Comparison of ENCODE assay signal across 21 cellular contexts in the genomic region with DNA sequence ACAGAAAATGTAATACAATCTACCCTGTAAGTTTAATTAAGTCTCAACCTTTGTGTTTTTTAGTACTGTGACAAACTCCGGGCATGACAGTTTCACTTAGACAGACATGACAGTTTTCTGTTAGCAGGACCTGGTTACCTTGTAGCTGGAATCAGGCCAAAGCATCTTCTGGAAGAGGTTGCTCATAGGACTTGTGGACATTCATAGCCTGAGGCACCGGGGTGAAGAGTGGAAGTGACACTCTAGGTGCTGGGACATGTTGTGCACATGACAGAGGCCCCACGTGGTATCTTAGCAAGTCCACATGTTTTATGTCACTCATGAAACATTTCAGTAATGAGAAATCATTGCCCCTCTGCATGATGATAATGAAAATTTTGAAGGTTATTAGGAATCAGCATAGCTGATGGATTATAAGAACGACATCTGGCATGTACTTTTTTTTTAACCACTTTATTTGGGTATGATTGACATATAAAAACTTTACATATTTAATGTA.
A peak's percentile ranks its signal among the peaks of the same experiment; 100 is the strongest.
DNase-seq lines count a peak whose midpoint lies in the region; ATAC-seq, FAIRE-seq and TF ChIP-seq lines count a peak whose summit lies in the region.
"Had no signal": no experiment of that assay in that cellular context is flagged by ENCODE, and none has a peak within 500 bp of the region (broad histone marks: within the 10 kb centered on the region; RNA-seq: fewer than 3 reads in every experiment).

No MANE protein-coding gene starts in this region.

- no peaks in the 10 kb centered on the region for H4K20me1 ChIP-seq in HepG2 (ENCODE audit: insufficient read depth, low read length)
- H4K20me1 ChIP-seq: BLaER1 had no signal

- peak; percentile 8 for DNase-seq in DMS53 (lab: John Stamatoyannopoulos, UW)
- no peak for DNase-seq in DMS53 treated with DMSO at 0.1 percent for 48 hours (lab: John Stamatoyannopoulos, UW; ENCODE audit: unreplicated experiment)
- no peak for DNase-seq in HepG2 (ENCODE audit: low spot score)
- DNase-seq in right lobe of liver = no peak
- DNase-seq in RPMI8226 = peak; percentile 69
- DNase-seq in central memory CD4-positive, alpha-beta T cell = no peak
- DNase-seq: AML-193; Calu3; CD4-positive, alpha-beta memory T cell; GDM1; GOT3; H7; HFFc6 had no signal

- BruUV-seq in HepG2 (replicated peaks; lab: Mats Ljungman, UMichigan) = no TSS peak

- WGBS in HepG2 (ENCODE audit: low lambda C conversion rate) = 2% methylated on average over 4 of the region's 4 CpGs
- 51% methylated on average over 4 of the region's 4 CpGs for WGBS in right lobe of liver (ENCODE audit: insufficient coverage, low coverage, low lambda C conversion rate, missing lambda C conversion rate)

- CTCF ChIA-PET in HepG2 (lab: Yijun Ruan, JAX; ENCODE audit: low intra/inter-chr PET ratio, low total read pairs) = no interaction called here

- H2AFZ ChIP-seq in HepG2 (ENCODE audit: low read length) = no peak overlapping the region

- H3K4me1 ChIP-seq in HepG2 (ENCODE audit: insufficient read depth, low read length) (no peaks in the 10 kb centered on the region), right lobe of liver (no peaks in the 10 kb centered on the region)
- H3K4me1 ChIP-seq: A549, BLaER1 had no signal

- no peak overlapping the region for H3K9ac ChIP-seq in HepG2 (ENCODE audit: insufficient read depth, low read depth, low read length)
- H3K9ac ChIP-seq: BLaER1 had no signal

- intact Hi-C loops in HepG2 (cut with micrococcal nuclease; ENCODE audit: unreplicated experiment) = no loop called here
- intact Hi-C loops in right lobe of liver (cut with DNase I) = no loop called here

- H3K27me3 ChIP-seq in HepG2 (ENCODE audit: control insufficient read depth in 1 of 2, insufficient read depth in 2 of 2, low read length in 2 of 2) (no peaks in the 10 kb centered on the region), right lobe of liver (no peaks in the 10 kb centered on the region)
- H3K27me3 ChIP-seq: BLaER1 had no signal

- H3K4me3 ChIP-seq in HepG2 (replicated peaks in 1 of 3; ENCODE audit: insufficient read depth in 1 of 3, low read depth in 2 of 3, low read length in 3 of 3) = no peak overlapping the region
- no peak overlapping the region for H3K4me3 ChIP-seq in right lobe of liver
- H3K4me3 ChIP-seq: A549, BLaER1 had no signal

- no peak overlapping the region for H3K27ac ChIP-seq in HepG2 (ENCODE audit: extremely low read length, insufficient read depth, low read length)
- no peak overlapping the region for H3K27ac ChIP-seq in right lobe of liver
- H3K27ac ChIP-seq: 22Rv1, A549, BLaER1 had no signal

- no peak for TF ChIP-seq RAD21 in HepG2 (CRISPR knock-in tag; IDR thresholded peaks at IDR 0.05)

- no peak for TF ChIP-seq POLR2A in HepG2 (IDR thresholded peaks at IDR 0.05; ENCODE audit: insufficient read depth in 1 of 2, low read depth in 2 of 2, low read length in 2 of 2)
- no peak for TF ChIP-seq POLR2A in right lobe of liver (IDR thresholded peaks at IDR 0.05)

- FAIRE-seq in HepG2 (lab: Jason Lieb, UNC) = no peak
- FAIRE-seq: A549, GM12892, GM18507 had no signal

- no peak for TF ChIP-seq EP300 in HepG2 (IDR thresholded peaks at IDR 0.05; ENCODE audit: low read depth in 2 of 2, low read length in 2 of 2)
- no peak for TF ChIP-seq EP300 in HepG2 (CRISPR knock-in tag; IDR thresholded peaks at IDR 0.05; ENCODE audit: borderline replicate concordance)

- in situ Hi-C loops in HepG2 (cut with HindIII; ENCODE audit: extremely low pct_ligation_motif_present, low pct_unique_long_range_greater_than_20kb) = no loop called here

- no peak for ATAC-seq in HepG2
- no peak for ATAC-seq in right lobe of liver
- ATAC-seq in HG03571 (IDR thresholded peaks at IDR 0.05; ENCODE audit: unreplicated experiment) = no peak
- ATAC-seq in GM18873 (IDR thresholded peaks at IDR 0.05; ENCODE audit: low FRiP score, unreplicated experiment) = no peak
- ATAC-seq: A549, HCT116 had no signal

- POLR2A ChIA-PET in HepG2 (lab: Yijun Ruan, JAX) = no interaction called here

- no peaks in the 10 kb centered on the region for H3K36me3 ChIP-seq in HepG2 (replicated peaks in 1 of 2; ENCODE audit: control insufficient read depth in 1 of 2, insufficient read depth in 2 of 2, low read length in 2 of 2)
- H3K36me3 ChIP-seq in right lobe of liver = no peaks in the 10 kb centered on the region
- H3K36me3 ChIP-seq: BLaER1 had no signal

- H3K9me3 ChIP-seq in HepG2 (ENCODE audit: low read length) (peaks cover 60% of the 10 kb centered on the region), right lobe of liver (no peaks in the 10 kb centered on the region)
- H3K9me3 ChIP-seq: A549, BLaER1 had no signal

- no peaks in the 10 kb centered on the region for H3K79me2 ChIP-seq in HepG2 (ENCODE audit: insufficient read depth, low read length)

- no peak for TF ChIP-seq CTCF in HepG2 (CRISPR knock-in tag; IDR thresholded peaks at IDR 0.05)
- TF ChIP-seq CTCF in right lobe of liver (IDR thresholded peaks at IDR 0.05) = no peak

- no peak overlapping the region for H3K4me2 ChIP-seq in HepG2 (ENCODE audit: low read depth, low read length)
- H3K4me2 ChIP-seq: A549, BLaER1 had no signal

TF ChIP-seq in HepG2, 621 proteins besides CTCF, POLR2A, EP300 and RAD21:
- TF ChIP-seq, protein P1, sequence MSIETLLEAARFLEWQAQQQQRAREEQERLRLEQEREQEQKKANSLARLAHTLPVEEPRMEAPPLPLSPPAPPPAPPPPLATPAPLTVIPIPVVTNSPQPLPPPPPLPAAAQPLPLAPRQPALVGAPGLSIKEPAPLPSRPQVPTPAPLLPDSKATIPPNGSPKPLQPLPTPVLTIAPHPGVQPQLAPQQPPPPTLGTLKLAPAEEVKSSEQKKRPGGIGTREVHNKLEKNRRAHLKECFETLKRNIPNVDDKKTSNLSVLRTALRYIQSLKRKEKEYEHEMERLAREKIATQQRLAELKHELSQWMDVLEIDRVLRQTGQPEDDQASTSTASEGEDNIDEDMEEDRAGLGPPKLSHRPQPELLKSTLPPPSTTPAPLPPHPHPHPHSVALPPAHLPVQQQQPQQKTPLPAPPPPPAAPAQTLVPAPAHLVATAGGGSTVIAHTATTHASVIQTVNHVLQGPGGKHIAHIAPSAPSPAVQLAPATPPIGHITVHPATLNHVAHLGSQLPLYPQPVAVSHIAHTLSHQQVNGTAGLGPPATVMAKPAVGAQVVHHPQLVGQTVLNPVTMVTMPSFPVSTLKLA (IDR thresholded peaks at IDR 0.05) = peak; percentile 99
- TF ChIP-seq, protein P2, sequence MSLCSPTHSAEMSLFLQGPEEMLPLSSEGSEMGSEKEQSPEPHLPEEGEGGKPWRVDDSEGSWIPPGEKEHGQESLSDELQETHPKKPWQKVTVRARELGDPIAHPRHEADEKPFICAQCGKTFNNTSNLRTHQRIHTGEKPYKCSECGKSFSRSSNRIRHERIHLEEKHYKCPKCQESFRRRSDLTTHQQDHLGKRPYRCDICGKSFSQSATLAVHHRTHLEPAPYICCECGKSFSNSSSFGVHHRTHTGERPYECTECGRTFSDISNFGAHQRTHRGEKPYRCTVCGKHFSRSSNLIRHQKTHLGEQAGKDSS (CRISPR knock-in tag; IDR thresholded peaks at IDR 0.05; ENCODE audit: borderline replicate concordance, low read depth) = no peak

Comparison
In these comparisons a context has a peak if more than half of its experiments do, and no peak if none do; other contexts are left out.
1. DNase-seq: peak in DMS53 (single experiment) and RPMI8226 (single experiment); none in DMS53 treated with DMSO at 0.1 percent for 48 hours (single experiment), HepG2 (single experiment), right lobe of liver (0 of 3) and central memory CD4-positive, alpha-beta T cell (single experiment).